24 cellular contexts compared by ENCODE assay signal in genomic region chr11:31001432-31001831, GRCh38.
A peak's percentile ranks its signal among the peaks of the same experiment; 100 is the strongest.
DNase-seq lines count a peak whose midpoint lies in the region; FAIRE-seq and TF ChIP-seq lines count a peak whose summit lies in the region.
"Had no signal": no experiment of that assay in that cellular context is flagged by ENCODE, and none has a peak within 500 bp of the region (broad histone marks: within the 10 kb centered on the region; RNA-seq: fewer than 3 reads in every experiment).

No MANE protein-coding gene starts in this region.

- no peaks in the 10 kb centered on the region for H3K4me1 ChIP-seq in endocrine pancreas (ENCODE audit: control insufficient read depth, insufficient read depth, low read length)
- H3K4me1 ChIP-seq in testis: no peaks in the 10 kb centered on the region
- H3K4me1 ChIP-seq: BE2C; BLaER1 treated with 17β-estradiol and CSF1 and Interleukin-3, amounts not matched to agents 10 nM and 100 nM had no signal

- FAIRE-seq in D721Med (lab: Jason Lieb, UNC): peak; percentile 71
- FAIRE-seq: A204.1, G401.6, GM12892, GM19239, H1 had no signal

- no peak for TF ChIP-seq CTCF in D721Med (IDR thresholded peaks at IDR 0.05; ENCODE audit: insufficient read depth, missing control alignments)
- TF ChIP-seq CTCF in testis (IDR thresholded peaks at IDR 0.05): no peak

- H3K27me3 ChIP-seq in endocrine pancreas (ENCODE audit: control insufficient read depth, insufficient read depth, low read length): no peaks in the 10 kb centered on the region
- no peaks in the 10 kb centered on the region for H3K27me3 ChIP-seq in testis
- H3K27me3 ChIP-seq: BE2C; BLaER1 treated with 17β-estradiol and CSF1 and Interleukin-3, amounts not matched to agents 10 nM and 100 nM had no signal

- 81 to 86% methylated on average over 3 of the region's 3 CpGs for WGBS in testis, 2 donors

- H3K27ac ChIP-seq in testis: no peak overlapping the region
- H3K27ac ChIP-seq: 22Rv1; BLaER1 treated with 17β-estradiol and CSF1 and Interleukin-3, amounts not matched to agents 10 nM and 100 nM; GM23248 had no signal

- intact Hi-C loops in testis (cut with DNase I; ENCODE audit: low total_unique reads): no loop called here

- H3K9ac ChIP-seq in endocrine pancreas (ENCODE audit: control insufficient read depth, insufficient read depth, low read length): no peak overlapping the region
- H3K9ac ChIP-seq: BLaER1 treated with 17β-estradiol and CSF1 and Interleukin-3, amounts not matched to agents 10 nM and 100 nM; GM23248 had no signal

- H3K4me3 ChIP-seq in endocrine pancreas (ENCODE audit: control insufficient read depth, insufficient read depth, low read length) (peak overlapping the region; percentile 35), testis (no peak overlapping the region)
- H3K4me3 ChIP-seq: BLaER1 treated with 17β-estradiol and CSF1 and Interleukin-3, amounts not matched to agents 10 nM and 100 nM; GM23248 had no signal

- H3K36me3 ChIP-seq in endocrine pancreas (ENCODE audit: control insufficient read depth, insufficient read depth, low read length) (no peaks in the 10 kb centered on the region), testis (ENCODE audit: low read depth, missing control alignments) (no peaks in the 10 kb centered on the region)
- H3K36me3 ChIP-seq: BE2C; BLaER1 treated with 17β-estradiol and CSF1 and Interleukin-3, amounts not matched to agents 10 nM and 100 nM had no signal

- DNase-seq in NCI-H2227 treated with DMSO at 0.1 percent for 48 hours (lab: John Stamatoyannopoulos, UW) (peak; percentile 29), NCI-H2227 (lab: John Stamatoyannopoulos, UW; ENCODE audit: unreplicated experiment) (no peak), D721Med (ENCODE audit: insufficient read length, low spot score) (no peak), retina (peak; percentile 74), testis (no peak), HUDEP-2 (lab: John Stamatoyannopoulos, UW; ENCODE audit: unreplicated experiment in 76 of 76) (no peak)
- DNase-seq: AML-193; BE2C; Calu3; CD4-positive, alpha-beta T cell; COR-L47; DMS153; DND-41; GM23248; H7; HCEC 1CT had no signal

- H3K9me3 ChIP-seq in endocrine pancreas (ENCODE audit: control insufficient read depth, low read length) (no peaks in the 10 kb centered on the region), testis (no peaks in the 10 kb centered on the region)
- H3K9me3 ChIP-seq: BE2C; BLaER1 treated with 17β-estradiol and CSF1 and Interleukin-3, amounts not matched to agents 10 nM and 100 nM had no signal

- no peak for TF ChIP-seq POLR2A in testis (IDR thresholded peaks at IDR 0.05)

Comparison
In these comparisons a context has a peak if more than half of its experiments do, and no peak if none do; other contexts are left out.
1. DNase-seq: peak in NCI-H2227 treated with DMSO at 0.1 percent for 48 hours (single experiment) and retina (single experiment); none in NCI-H2227 (single experiment), D721Med (single experiment), testis (single experiment) and HUDEP-2 (0 of 76).